14 cellular contexts compared by ENCODE assay signal in genomic region chr6:55941713-55942112, GRCh38.
A peak's percentile ranks its signal among the peaks of the same experiment; 100 is the strongest.
DNase-seq lines count a peak whose midpoint lies in the region; ATAC-seq and TF ChIP-seq lines count a peak whose summit lies in the region.
"Had no signal": no experiment of that assay in that cellular context is flagged by ENCODE, and none has a peak within 500 bp of the region (broad histone marks: within the 10 kb centered on the region; RNA-seq: fewer than 3 reads in every experiment).

No MANE protein-coding gene starts in this region.

- no peak for ATAC-seq in heart left ventricle
- ATAC-seq: activated CD8-positive, alpha-beta memory T cell treated with anti-CD3 and anti-CD28 coated beads, Interleukin-2, amount 10 ng/mL, durations not matched to agents 7 days and 5 days; activated naive CD4-positive, alpha-beta T cell treated with anti-CD3 and anti-CD28 coated beads, Interleukin-2, amount 50 U/mL, for 72 hours had no signal

- no peaks in the 10 kb centered on the region for H3K4me1 ChIP-seq in left ventricle myocardium inferior
- H3K4me1 ChIP-seq in heart left ventricle, result no peaks in the 10 kb centered on the region

- TF ChIP-seq POLR2A in heart left ventricle (IDR thresholded peaks at IDR 0.05), result no peak

- WGBS in heart left ventricle, 4 donors, result 74 to 82% (median 76%) methylated on average over 2 of the region's 2 CpGs

- DNase-seq in left ventricle myocardium inferior (no peak), heart left ventricle (no peak), RWPE1 (ENCODE audit: low spot score) (peak; percentile 4), fibroblast of mammary gland (ENCODE audit: low read depth) (peak; percentile 28), type B pancreatic cell (ENCODE audit: extremely low spot score, unreplicated experiment) (no peak), occipital lobe (lab: John Stamatoyannopoulos, UW) (no peak), germinal center (ENCODE audit: low spot score) (no peak)
- DNase-seq in activated CD8-positive, alpha-beta memory T cell treated with anti-CD3 and anti-CD28 coated beads, Interleukin-2, amount 50 U/mL, for 48 hours, result no peak
- DNase-seq: activated CD8-positive, alpha-beta memory T cell treated with anti-CD3 and anti-CD28 coated beads, Interleukin-2, amount 10 ng/mL, durations not matched to agents 7 days and 5 days; AML-193; immature natural killer cell; stimulated activated CD4-positive, alpha-beta T cell treated with anti-CD3 and anti-CD28 coated beads, Interleukin-15, amount 100 ng/mL, for 24 hours had no signal

- H3K4me3 ChIP-seq in left ventricle myocardium inferior, result no peak overlapping the region
- no peak overlapping the region for H3K4me3 ChIP-seq in heart left ventricle
- no peak overlapping the region for H3K4me3 ChIP-seq in fibroblast of mammary gland (ENCODE audit: control insufficient read depth, low read depth, low read length)

- H3K36me3 Mint-ChIP-seq in type B pancreatic cell, result no peaks in the 10 kb centered on the region
- H3K36me3 Mint-ChIP-seq: activated CD8-positive, alpha-beta memory T cell treated with anti-CD3 and anti-CD28 coated beads, Interleukin-2, amount 10 ng/mL, durations not matched to agents 7 days and 5 days; activated naive CD4-positive, alpha-beta T cell treated with anti-CD3 and anti-CD28 coated beads, Interleukin-2, amount 50 U/mL, for 72 hours; immature natural killer cell had no signal

- no peak overlapping the region for H3K27ac ChIP-seq in left ventricle myocardium inferior (replicated peaks)
- H3K27ac ChIP-seq in heart left ventricle, result no peak overlapping the region
- H3K27ac ChIP-seq in RWPE1, result no peak overlapping the region
- H3K27ac ChIP-seq: VCaP had no signal

- H3K27me3 Mint-ChIP-seq in type B pancreatic cell, result no peaks in the 10 kb centered on the region
- H3K27me3 Mint-ChIP-seq: activated CD8-positive, alpha-beta memory T cell treated with anti-CD3 and anti-CD28 coated beads, Interleukin-2, amount 10 ng/mL, durations not matched to agents 7 days and 5 days had no signal

- intact Hi-C loops in left ventricle myocardium inferior (cut with micrococcal nuclease), result loop anchor here (10.0 kb wide), 1 partner anchor 497 kb away; no protein-coding TSS in a partner anchor
- intact Hi-C loops in heart left ventricle (cut with DNase I), result loop anchor here in 2 of 10 donors (10.0 kb wide), 2 partner anchors 47 to 497 kb away; no protein-coding TSS in a partner anchor

- H3K9me3 Mint-ChIP-seq in type B pancreatic cell, result no peaks in the 10 kb centered on the region

- TF ChIP-seq CTCF in left ventricle myocardium inferior (IDR thresholded peaks at IDR 0.05; ENCODE audit: borderline replicate concordance) (peak; percentile 27), heart left ventricle (IDR thresholded peaks at IDR 0.05) (peak in 5 of 12 donors; percentile 13 to 41 (median 29)), RWPE1 (conservative IDR thresholded peaks at IDR 0.05; ENCODE audit: low read depth) (no peak), fibroblast of mammary gland (conservative IDR thresholded peaks at IDR 0.05; ENCODE audit: control insufficient read depth, insufficient read depth, low read depth, low read length) (peak; percentile 38), type B pancreatic cell (conservative IDR thresholded peaks at IDR 0.05) (peak; percentile 43)

- H3K27me3 ChIP-seq in left ventricle myocardium inferior (ENCODE audit: low read depth) (no peaks in the 10 kb centered on the region), heart left ventricle (no peaks in the 10 kb centered on the region)

- no peak overlapping the region for H3K27ac Mint-ChIP-seq in type B pancreatic cell
- H3K27ac Mint-ChIP-seq: activated CD8-positive, alpha-beta memory T cell treated with anti-CD3 and anti-CD28 coated beads, Interleukin-2, amount 10 ng/mL, durations not matched to agents 7 days and 5 days; activated naive CD4-positive, alpha-beta T cell treated with anti-CD3 and anti-CD28 coated beads, Interleukin-2, amount 50 U/mL, for 72 hours; immature natural killer cell had no signal

- CTCF ChIA-PET in RWPE1 (lab: Yijun Ruan, JAX), result interaction anchor here (0.7 to 1.1 kb wide), 2 partner anchors 96 to 149 kb away, joined by 3 to 4 read pairs; no protein-coding TSS in a partner anchor

- no peaks in the 10 kb centered on the region for H3K4me1 Mint-ChIP-seq in type B pancreatic cell (ENCODE audit: unreplicated experiment)
- H3K4me1 Mint-ChIP-seq: activated CD8-positive, alpha-beta memory T cell treated with anti-CD3 and anti-CD28 coated beads, Interleukin-2, amount 10 ng/mL, durations not matched to agents 7 days and 5 days; immature natural killer cell had no signal

- H3K4me3 Mint-ChIP-seq in type B pancreatic cell, result no peak overlapping the region
- H3K4me3 Mint-ChIP-seq: activated CD8-positive, alpha-beta memory T cell treated with anti-CD3 and anti-CD28 coated beads, Interleukin-2, amount 10 ng/mL, durations not matched to agents 7 days and 5 days; immature natural killer cell had no signal

- H3K9me3 ChIP-seq in left ventricle myocardium inferior (replicated peaks) (no peaks in the 10 kb centered on the region), heart left ventricle (no peaks in the 10 kb centered on the region)

- H3K36me3 ChIP-seq in left ventricle myocardium inferior (no peaks in the 10 kb centered on the region), heart left ventricle (no peaks in the 10 kb centered on the region)

- POLR2A ChIA-PET in RWPE1 (lab: Yijun Ruan, JAX; ENCODE audit: low non-redundant PET), result no interaction called here

Comparison
In these comparisons a context has a peak if more than half of its experiments do, and no peak if none do; other contexts are left out.
1. DNase-seq: peak in RWPE1 (single experiment) and fibroblast of mammary gland (single experiment); none in left ventricle myocardium inferior (single experiment), heart left ventricle (0 of 5), type B pancreatic cell (single experiment), occipital lobe (single experiment), germinal center (single experiment) and activated CD8-positive, alpha-beta memory T cell treated with anti-CD3 and anti-CD28 coated beads, Interleukin-2, amount 50 U/mL, for 48 hours (single experiment).